Comparison of ENCODE assay signal across 27 cellular contexts in the genomic region with DNA sequence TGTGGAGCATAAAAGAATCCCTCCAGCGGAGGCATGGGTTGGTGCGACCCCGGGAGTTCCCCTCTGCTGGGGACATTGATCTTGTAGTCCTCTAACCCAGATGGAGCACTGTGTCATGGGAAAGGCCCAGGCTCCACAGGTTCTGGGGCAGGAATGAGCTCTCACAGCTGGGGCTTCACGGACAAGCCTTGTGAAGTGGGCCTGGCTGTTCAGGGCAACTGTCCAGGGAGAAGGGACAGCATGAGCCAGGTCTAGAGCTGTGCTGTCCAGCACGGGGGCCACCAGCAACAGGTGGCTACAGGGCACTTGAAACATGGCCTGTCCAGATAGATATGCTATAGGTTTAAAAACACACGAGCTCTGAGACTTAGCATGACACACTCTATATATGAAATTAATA. TPM values are rescaled to one million over a fixed set of nuclear protein-coding genes. Genes with fewer than 3 reads are reported as not detected.
DNase-seq lines count a peak whose midpoint lies in the region; ATAC-seq and TF ChIP-seq lines count a peak whose summit lies in the region.
"Had no signal": no experiment of that assay in that cellular context is flagged by ENCODE, and none has a peak within 500 bp of the region (broad histone marks: within the 10 kb centered on the region; RNA-seq: fewer than 3 reads in every experiment).

No MANE protein-coding gene starts in this region.

- H3K27me3 Mint-ChIP-seq in chondrocyte (ENCODE audit: low read depth): peaks cover 4% of the 10 kb centered on the region
- H3K27me3 Mint-ChIP-seq: CD4-positive, CD25-positive, alpha-beta regulatory T cell had no signal

- no peaks in the 10 kb centered on the region for H3K4me1 ChIP-seq in HEK293 (ENCODE audit: control insufficient read depth, insufficient read depth, low read length)
- H3K4me1 ChIP-seq: A549, BE2C had no signal

- H3K27ac ChIP-seq in HEK293 (ENCODE audit: extremely low read depth, low read depth, low read length): no peak overlapping the region
- H3K27ac ChIP-seq: 22Rv1, A549, BLaER1 had no signal

- DNase-seq in chondrocyte (ENCODE audit: low spot score) (peak; percentile 4), mesenteric fat pad (ENCODE audit: low spot score) (peak; percentile 79), sciatic nerve (ENCODE audit: low spot score) (peak; percentile 21), ACHN (no peak), putamen (ENCODE audit: low spot score) (no peak), GM03348 (ENCODE audit: low spot score) (no peak), SKM-1 treated with dmso at 0.1 percent for 144 hours (lab: John Stamatoyannopoulos, UW; ENCODE audit: unreplicated experiment) (no peak)
- DNase-seq: BE2C; C1 segment of cervical spinal cord; CD4-positive, alpha-beta memory T cell; CD4-positive, CD25-positive, alpha-beta regulatory T cell; CD8-positive, alpha-beta memory T cell; COR-L47; DMS 273 treated with DMSO at 0.1 percent for 48 hours; DMS153; DMS53; DMS79; DND-41; EL; GDM1 had no signal

- no peak overlapping the region for H3K4me3 ChIP-seq in HEK293 (ENCODE audit: low read depth, low read length)
- H3K4me3 ChIP-seq: A549, BLaER1 had no signal

- ATAC-seq in sciatic nerve: no peak

- no peaks in the 10 kb centered on the region for H3K4me1 Mint-ChIP-seq in chondrocyte (ENCODE audit: low read depth)
- H3K4me1 Mint-ChIP-seq: CD14-positive monocyte; CD4-positive, alpha-beta memory T cell; CD4-positive, CD25-positive, alpha-beta regulatory T cell; CD8-positive, alpha-beta memory T cell had no signal

- H3K36me3 ChIP-seq in HEK293 (ENCODE audit: control insufficient read depth in 2 of 2, insufficient read depth in 1 of 2, low read length in 2 of 2): no peaks in the 10 kb centered on the region
- H3K36me3 ChIP-seq: BE2C, BLaER1 had no signal

- no peak overlapping the region for H3K27ac Mint-ChIP-seq in chondrocyte (ENCODE audit: unreplicated experiment)
- H3K27ac Mint-ChIP-seq: CD14-positive monocyte; CD4-positive, alpha-beta memory T cell; CD4-positive, CD25-positive, alpha-beta regulatory T cell; CD8-positive, alpha-beta memory T cell had no signal

- no peak overlapping the region for H3K4me3 Mint-ChIP-seq in chondrocyte (ENCODE audit: unreplicated experiment)
- H3K4me3 Mint-ChIP-seq: CD14-positive monocyte; CD4-positive, alpha-beta memory T cell; CD4-positive, CD25-positive, alpha-beta regulatory T cell; CD8-positive, alpha-beta memory T cell had no signal

- H3K9me3 ChIP-seq in HEK293 (ENCODE audit: control insufficient read depth, insufficient read depth, low read depth, low read length): no peaks in the 10 kb centered on the region
- H3K9me3 ChIP-seq: A549, BE2C, BLaER1 had no signal

- H3K36me3 Mint-ChIP-seq in chondrocyte (ENCODE audit: low read depth): no peaks in the 10 kb centered on the region
- H3K36me3 Mint-ChIP-seq: CD14-positive monocyte; CD4-positive, alpha-beta memory T cell; CD4-positive, CD25-positive, alpha-beta regulatory T cell; CD8-positive, alpha-beta memory T cell had no signal

- H3K9me3 Mint-ChIP-seq in chondrocyte (ENCODE audit: low read depth): no peaks in the 10 kb centered on the region
- H3K9me3 Mint-ChIP-seq: CD14-positive monocyte; CD4-positive, alpha-beta memory T cell had no signal

- POLR2A ChIA-PET in HEK293 (lab: Yijun Ruan, JAX): no interaction called here

- CTCF ChIA-PET in HEK293 (lab: Yijun Ruan, JAX): no interaction called here

- TF ChIP-seq CTCF in HEK293 (tag by site-specific recombination; IDR thresholded peaks at IDR 0.05) (no peak), chondrocyte (IDR thresholded peaks at IDR 0.05) (no peak)

- in situ Hi-C loops in ACHN (cut with HindIII; ENCODE audit: low pct_ligation_motif_present, low pct_unique_long_range_greater_than_20kb, low sequenced_read_pairs): no loop called here

- intact Hi-C loops in sciatic nerve (cut with DNase I): no loop called here

TF ChIP-seq in HEK293, 187 proteins besides CTCF, POLR2A, EP300 and RAD21 (continues in another document):
- TF ChIP-seq, protein P1, sequence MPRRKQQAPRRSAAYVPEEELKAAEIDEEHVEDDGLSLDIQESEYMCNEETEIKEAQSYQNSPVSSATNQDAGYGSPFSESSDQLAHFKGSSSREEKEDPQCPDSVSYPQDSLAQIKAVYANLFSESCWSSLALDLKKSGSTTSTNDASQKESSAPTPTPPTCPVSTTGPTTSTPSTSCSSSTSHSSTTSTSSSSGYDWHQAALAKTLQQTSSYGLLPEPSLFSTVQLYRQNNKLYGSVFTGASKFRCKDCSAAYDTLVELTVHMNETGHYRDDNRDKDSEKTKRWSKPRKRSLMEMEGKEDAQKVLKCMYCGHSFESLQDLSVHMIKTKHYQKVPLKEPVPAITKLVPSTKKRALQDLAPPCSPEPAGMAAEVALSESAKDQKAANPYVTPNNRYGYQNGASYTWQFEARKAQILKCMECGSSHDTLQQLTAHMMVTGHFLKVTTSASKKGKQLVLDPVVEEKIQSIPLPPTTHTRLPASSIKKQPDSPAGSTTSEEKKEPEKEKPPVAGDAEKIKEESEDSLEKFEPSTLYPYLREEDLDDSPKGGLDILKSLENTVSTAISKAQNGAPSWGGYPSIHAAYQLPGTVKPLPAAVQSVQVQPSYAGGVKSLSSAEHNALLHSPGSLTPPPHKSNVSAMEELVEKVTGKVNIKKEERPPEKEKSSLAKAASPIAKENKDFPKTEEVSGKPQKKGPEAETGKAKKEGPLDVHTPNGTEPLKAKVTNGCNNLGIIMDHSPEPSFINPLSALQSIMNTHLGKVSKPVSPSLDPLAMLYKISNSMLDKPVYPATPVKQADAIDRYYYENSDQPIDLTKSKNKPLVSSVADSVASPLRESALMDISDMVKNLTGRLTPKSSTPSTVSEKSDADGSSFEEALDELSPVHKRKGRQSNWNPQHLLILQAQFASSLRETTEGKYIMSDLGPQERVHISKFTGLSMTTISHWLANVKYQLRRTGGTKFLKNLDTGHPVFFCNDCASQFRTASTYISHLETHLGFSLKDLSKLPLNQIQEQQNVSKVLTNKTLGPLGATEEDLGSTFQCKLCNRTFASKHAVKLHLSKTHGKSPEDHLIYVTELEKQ (tag by site-specific recombination; IDR thresholded peaks at IDR 0.05; ENCODE audit: borderline replicate concordance): no peak
- no peak for TF ChIP-seq ZNF549 (tag by site-specific recombination; IDR thresholded peaks at IDR 0.05)
- peak; percentile 21; the same call in 1 of the 2 replicates for TF ChIP-seq SCRT1 (tag by site-specific recombination; IDR thresholded peaks at IDR 0.05; ENCODE audit: borderline replicate concordance)
- peak; percentile 45 for TF ChIP-seq SCRT2 (tag by site-specific recombination; IDR thresholded peaks at IDR 0.05)
- TF ChIP-seq ZNF580 (tag by site-specific recombination; IDR thresholded peaks at IDR 0.05): no peak
- TF ChIP-seq, protein P2, sequence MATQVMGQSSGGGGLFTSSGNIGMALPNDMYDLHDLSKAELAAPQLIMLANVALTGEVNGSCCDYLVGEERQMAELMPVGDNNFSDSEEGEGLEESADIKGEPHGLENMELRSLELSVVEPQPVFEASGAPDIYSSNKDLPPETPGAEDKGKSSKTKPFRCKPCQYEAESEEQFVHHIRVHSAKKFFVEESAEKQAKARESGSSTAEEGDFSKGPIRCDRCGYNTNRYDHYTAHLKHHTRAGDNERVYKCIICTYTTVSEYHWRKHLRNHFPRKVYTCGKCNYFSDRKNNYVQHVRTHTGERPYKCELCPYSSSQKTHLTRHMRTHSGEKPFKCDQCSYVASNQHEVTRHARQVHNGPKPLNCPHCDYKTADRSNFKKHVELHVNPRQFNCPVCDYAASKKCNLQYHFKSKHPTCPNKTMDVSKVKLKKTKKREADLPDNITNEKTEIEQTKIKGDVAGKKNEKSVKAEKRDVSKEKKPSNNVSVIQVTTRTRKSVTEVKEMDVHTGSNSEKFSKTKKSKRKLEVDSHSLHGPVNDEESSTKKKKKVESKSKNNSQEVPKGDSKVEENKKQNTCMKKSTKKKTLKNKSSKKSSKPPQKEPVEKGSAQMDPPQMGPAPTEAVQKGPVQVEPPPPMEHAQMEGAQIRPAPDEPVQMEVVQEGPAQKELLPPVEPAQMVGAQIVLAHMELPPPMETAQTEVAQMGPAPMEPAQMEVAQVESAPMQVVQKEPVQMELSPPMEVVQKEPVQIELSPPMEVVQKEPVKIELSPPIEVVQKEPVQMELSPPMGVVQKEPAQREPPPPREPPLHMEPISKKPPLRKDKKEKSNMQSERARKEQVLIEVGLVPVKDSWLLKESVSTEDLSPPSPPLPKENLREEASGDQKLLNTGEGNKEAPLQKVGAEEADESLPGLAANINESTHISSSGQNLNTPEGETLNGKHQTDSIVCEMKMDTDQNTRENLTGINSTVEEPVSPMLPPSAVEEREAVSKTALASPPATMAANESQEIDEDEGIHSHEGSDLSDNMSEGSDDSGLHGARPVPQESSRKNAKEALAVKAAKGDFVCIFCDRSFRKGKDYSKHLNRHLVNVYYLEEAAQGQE (tag by site-specific recombination; IDR thresholded peaks at IDR 0.05): peak; percentile 29; the same call in 1 of the 2 replicates
- no peak for TF ChIP-seq ZNF157 (tag by site-specific recombination; IDR thresholded peaks at IDR 0.05)
- no peak for TF ChIP-seq ZNF248 (tag by site-specific recombination; IDR thresholded peaks at IDR 0.05)
- TF ChIP-seq ZNF510 (tag by site-specific recombination; IDR thresholded peaks at IDR 0.05; ENCODE audit: insufficient replicate concordance): no peak
- no peak for TF ChIP-seq ZEB2 (tag by site-specific recombination; IDR thresholded peaks at IDR 0.05)
- no peak for TF ChIP-seq KLF7 (tag by site-specific recombination; IDR thresholded peaks at IDR 0.05; ENCODE audit: borderline replicate concordance)
- TF ChIP-seq ZNF350 (tag by site-specific recombination; IDR thresholded peaks at IDR 0.05): no peak
- no peak for TF ChIP-seq ZNF785 (tag by site-specific recombination; IDR thresholded peaks at IDR 0.05)

RNA-seq across cellular contexts. Expression of gene GPR26, which starts 11.4 kb away (rescaled TPM):
- total RNA-seq in chondrocyte (not detected in 3 replicates), mesenteric fat pad (not detected), sciatic nerve (not detected)
- total RNA-seq: A172; CD4-positive, alpha-beta memory T cell; CD4-positive, CD25-positive, alpha-beta regulatory T cell; CD8-positive, alpha-beta memory T cell; G401 had no signal

Comparison
In these comparisons a context has a peak if more than half of its experiments do, and no peak if none do; other contexts are left out.
1. DNase-seq: peak in chondrocyte (single experiment), mesenteric fat pad (single experiment) and sciatic nerve (single experiment); none in ACHN (single experiment), putamen (single experiment), GM03348 (single experiment) and SKM-1 treated with dmso at 0.1 percent for 144 hours (single experiment).